In the genomic region with DNA sequence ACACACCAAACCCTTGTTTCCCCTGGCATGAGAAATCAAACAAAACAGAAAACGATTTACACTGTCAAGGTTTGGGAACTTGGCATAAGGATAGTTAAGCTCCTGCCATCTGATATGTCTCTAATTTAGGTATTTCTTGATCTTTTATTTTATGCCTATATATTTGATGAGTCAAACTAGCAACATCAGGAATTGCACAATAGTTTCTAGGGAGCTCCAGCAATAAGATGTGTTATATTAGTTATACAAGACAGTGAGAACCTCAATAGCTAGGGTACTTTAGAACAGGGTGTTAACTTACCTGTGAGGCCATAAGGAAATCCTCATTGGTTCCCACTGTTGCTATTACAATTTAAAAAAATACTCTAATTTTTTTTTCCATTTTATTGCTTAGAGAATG, we compare ENCODE assay signal across 26 cellular contexts.
"Had no signal": no experiment of that assay in that cellular context is flagged by ENCODE, and none has a peak within 500 bp of the region (broad histone marks: within the 10 kb centered on the region; RNA-seq: fewer than 3 reads in every experiment).

No MANE protein-coding gene starts in this region.

- ATAC-seq: foreskin keratinocyte; heart right ventricle; left cardiac atrium; lower lobe of right lung; naive thymus-derived CD8-positive, alpha-beta T cell; stimulated activated memory B cell treated with anti-CD40 and anti-IgM and Interleukin-4, amounts not matched to agents 10 μg/mL and 1 μg/mL and 100 μg/mL, for 72 hours; stimulated activated naive CD8-positive, alpha-beta T cell treated with anti-CD3 and anti-CD28 coated beads, Interleukin-15, Interleukin-2, amounts not matched to agents 100 U/mL and 50 U/mL, for 24 hours had no signal

- H3K9me3 ChIP-seq: heart right ventricle, left ventricle myocardium inferior, lower lobe of right lung, prostate gland, right atrium auricular region, sigmoid colon, testis, tibial artery had no signal

- H3K4me1 ChIP-seq: foreskin keratinocyte, left ventricle myocardium inferior, lower lobe of right lung, parathyroid adenoma, prostate gland, right atrium auricular region, sigmoid colon, spleen, testis, tibial artery had no signal

- H2AFZ ChIP-seq: parathyroid adenoma had no signal

- H3K27ac ChIP-seq: coronary artery, foreskin keratinocyte, heart right ventricle, left ventricle myocardium inferior, lower lobe of right lung, parathyroid adenoma, prostate gland, right atrium auricular region, sigmoid colon, skin epidermis, spleen, testis, tibial artery had no signal

- H3K79me2 ChIP-seq: parathyroid adenoma had no signal

- FAIRE-seq: endometrium, islet of Langerhans had no signal

- DNase-seq: dermis blood vessel endothelial cell; effector memory CD4-positive, alpha-beta T cell; glutamatergic neuron; heart right ventricle; hippocampal formation; left cardiac atrium; left ventricle myocardium inferior; lower lobe of right lung; naive thymus-derived CD8-positive, alpha-beta T cell; nephron progenitor cell; sigmoid colon; spleen; stimulated activated CD4-positive, alpha-beta T cell treated with anti-CD3 and anti-CD28 coated beads, Interleukin-4, amount 100 ng/mL, for 4 hours; stimulated activated naive CD8-positive, alpha-beta T cell treated with anti-CD3 and anti-CD28 coated beads, Interleukin-15, Interleukin-2, amounts not matched to agents 100 U/mL and 50 U/mL, for 24 hours; substantia nigra; testis; tibial artery had no signal

- H3K36me3 ChIP-seq: heart right ventricle, left ventricle myocardium inferior, lower lobe of right lung, prostate gland, right atrium auricular region, sigmoid colon, spleen, tibial artery had no signal

- H3K9ac ChIP-seq: parathyroid adenoma had no signal

- H3K4me3 ChIP-seq: coronary artery, heart right ventricle, left ventricle myocardium inferior, lower lobe of right lung, prostate gland, right atrium auricular region, sigmoid colon, skin epidermis, spleen, testis, tibial artery had no signal

- H3K27me3 ChIP-seq: foreskin keratinocyte, heart right ventricle, right atrium auricular region, sigmoid colon, spleen, testis, tibial artery had no signal
